Comparison of ENCODE assay signal across 28 cellular contexts in the genomic region with DNA sequence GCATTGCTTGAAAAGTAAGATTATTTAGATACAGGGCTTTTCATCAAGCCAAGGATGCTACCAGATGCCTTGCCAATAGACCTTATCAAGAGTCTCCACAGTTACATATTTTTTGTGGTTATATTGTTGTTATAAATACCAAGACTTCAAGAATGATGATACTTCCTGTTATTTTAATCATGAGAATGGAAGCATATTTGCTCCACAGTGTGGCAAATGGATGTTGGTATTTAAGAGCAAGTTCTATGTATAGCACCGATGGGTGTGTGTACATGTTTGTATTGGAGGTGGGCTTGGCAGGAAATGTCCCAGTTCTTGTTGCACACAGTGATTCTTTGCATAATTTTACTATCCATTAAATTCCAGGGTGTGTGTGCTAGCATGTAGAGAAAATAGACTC. TPM values are rescaled to one million over a fixed set of nuclear protein-coding genes. Genes with fewer than 3 reads are reported as not detected.
DNase-seq lines count a peak whose midpoint lies in the region; ATAC-seq and TF ChIP-seq lines count a peak whose summit lies in the region.
"Had no signal": no experiment of that assay in that cellular context is flagged by ENCODE, and none has a peak within 500 bp of the region (broad histone marks: within the 10 kb centered on the region; RNA-seq: fewer than 3 reads in every experiment).

No MANE protein-coding gene starts in this region.

- peaks cover 44% of the 10 kb centered on the region for H3K27me3 Mint-ChIP-seq in activated T-cell treated with anti-CD3 and anti-CD28 coated beads, Interleukin-2, amount 50 U/mL, for 24 hours

- POLR2A ChIA-PET in SK-N-SH (lab: Yijun Ruan, JAX) = no interaction called here

- DNase-seq in SK-N-SH = no peak
- DNase-seq in RWPE2 (ENCODE audit: low spot score) = no peak
- DNase-seq in fibroblast of pulmonary artery (ENCODE audit: low read depth) = peak; percentile 58
- no peak for DNase-seq in thoracic aorta (ENCODE audit: low spot score)
- no peak for DNase-seq in colonic mucosa
- DNase-seq in HAP-1 (ENCODE audit: low spot score in 2 of 2) = no peak
- DNase-seq in activated T-cell treated with anti-CD3 and anti-CD28 coated beads, Interleukin-2, amount 50 U/mL, for 24 hours = no peak
- DNase-seq: activated CD4-positive, alpha-beta memory T cell treated with anti-CD3 and anti-CD28 coated beads, Interleukin-2, amount 10 ng/mL, durations not matched to agents 7 days and 5 days; activated CD8-positive, alpha-beta memory T cell treated with anti-CD3 and anti-CD28 coated beads, Interleukin-2, amount 50 U/mL, for 48 hours; effector CD4-positive, alpha-beta T cell; head of caudate nucleus; kidney glomerular epithelial cell; NCI-H1048; NCI-H1694 treated with DMSO at 0.1 percent for 48 hours; NCI-H524 treated with DMSO at 0.1 percent for 48 hours; nephron progenitor cell; Peyer's patch; right lobe of liver; stimulated activated CD4-positive, alpha-beta T cell treated with anti-CD3 and anti-CD28 coated beads, Interleukin-15, amount 100 ng/mL, for 24 hours; stimulated activated naive CD4-positive, alpha-beta T cell had no signal

- 58% methylated on average over 1 of the region's 1 CpG for WGBS in SK-N-SH (ENCODE audit: low lambda C conversion rate)

- H3K4me2 ChIP-seq in SK-N-SH = peak overlapping the region; percentile 22; the same call in 1 of the 2 replicates

- in situ Hi-C loops in HAP-1 (cut with MboI; ENCODE audit: low sequenced_read_pairs) = no loop called here

- no peaks in the 10 kb centered on the region for H3K9me2 ChIP-seq in SK-N-SH

- H3K79me2 ChIP-seq in SK-N-SH (ENCODE audit: insufficient read depth) = no peaks in the 10 kb centered on the region

- TF ChIP-seq CTCF in SK-N-SH (IDR thresholded peaks at IDR 0.05) (no peak), RWPE2 (IDR thresholded peaks at IDR 0.05; ENCODE audit: poor library complexity, severe bottlenecking) (no peak), fibroblast of pulmonary artery (IDR thresholded peaks at IDR 0.05; ENCODE audit: low read length, missing control alignments) (no peak), thoracic aorta (IDR thresholded peaks at IDR 0.05) (no peak), colonic mucosa (IDR thresholded peaks at IDR 0.05) (no peak)

- peaks cover 6 to 33% of the 10 kb centered on the region in 2 experiments; a peak in 3 of 4 replicates for H3K4me1 ChIP-seq in SK-N-SH (ENCODE audit: control insufficient read depth in 1 of 2, insufficient read depth in 2 of 2, low read depth in 1 of 2, low read length in 1 of 2)
- peaks cover 16% of the 10 kb centered on the region for H3K4me1 ChIP-seq in RWPE2 (ENCODE audit: insufficient read depth, poor library complexity, severe bottlenecking)
- peaks cover 6 to 39% of the 10 kb centered on the region in 2 donors for H3K4me1 ChIP-seq in thoracic aorta (ENCODE audit: control insufficient read depth in 1 of 2, low read depth in 2 of 2)
- H3K4me1 ChIP-seq in colonic mucosa = no peaks in the 10 kb centered on the region
- peaks cover 3% of the 10 kb centered on the region for H3K4me1 ChIP-seq in HAP-1

- H3K36me3 ChIP-seq in SK-N-SH (replicated peaks in 1 of 2; ENCODE audit: control insufficient read depth in 1 of 2, insufficient read depth in 2 of 2, low read length in 1 of 2) (no peaks in the 10 kb centered on the region), RWPE2 (ENCODE audit: low read depth) (no peaks in the 10 kb centered on the region), thoracic aorta (no peaks in the 10 kb centered on the region), colonic mucosa (no peaks in the 10 kb centered on the region), HAP-1 (replicated peaks) (no peaks in the 10 kb centered on the region)
- H3K36me3 ChIP-seq: Peyer's patch, right lobe of liver, vagina had no signal

- no peak overlapping the region for H3K27ac Mint-ChIP-seq in activated T-cell treated with anti-CD3 and anti-CD28 coated beads, Interleukin-2, amount 50 U/mL, for 24 hours
- H3K27ac Mint-ChIP-seq: activated CD4-positive, alpha-beta memory T cell treated with anti-CD3 and anti-CD28 coated beads, Interleukin-2, amount 10 ng/mL, durations not matched to agents 7 days and 5 days; activated naive CD4-positive, alpha-beta T cell treated with anti-CD3 and anti-CD28 coated beads, Interleukin-2, amount 50 U/mL, for 72 hours; activated T-helper 2 cell treated with anti-CD3 and anti-CD28 coated beads, Interferon-gamma antibody, Interleukin-2, Interleukin-4, amounts not matched to agents 10 μg/mL and 5 μg/mL and 100 μg/mL, durations not matched to agents 14 hours and 24 hours and 36 hours; CD4-positive, alpha-beta memory T cell; nephron progenitor cell had no signal

- peaks cover 20% of the 10 kb centered on the region for H3K4me1 Mint-ChIP-seq in activated T-cell treated with anti-CD3 and anti-CD28 coated beads, Interleukin-2, amount 50 U/mL, for 24 hours (ENCODE audit: low read depth)

- intact Hi-C loops in colonic mucosa (cut with DNase I) = no loop called here

- H3K4me3 Mint-ChIP-seq in activated T-cell treated with anti-CD3 and anti-CD28 coated beads, Interleukin-2, amount 50 U/mL, for 24 hours = no peak overlapping the region
- H3K4me3 Mint-ChIP-seq: activated CD4-positive, alpha-beta memory T cell treated with anti-CD3 and anti-CD28 coated beads, Interleukin-2, amount 10 ng/mL, durations not matched to agents 7 days and 5 days; nephron progenitor cell had no signal

- H3K9ac ChIP-seq in SK-N-SH = no peak overlapping the region
- no peak overlapping the region for H3K9ac ChIP-seq in colonic mucosa (ENCODE audit: low read depth in 2 of 2, low read length in 2 of 2)

- no peaks in the 10 kb centered on the region for H3K9me3 ChIP-seq in SK-N-SH
- H3K9me3 ChIP-seq in RWPE2 (ENCODE audit: severe bottlenecking) = no peaks in the 10 kb centered on the region
- no peaks in the 10 kb centered on the region for H3K9me3 ChIP-seq in thoracic aorta
- H3K9me3 ChIP-seq in colonic mucosa = no peaks in the 10 kb centered on the region
- no peaks in the 10 kb centered on the region for H3K9me3 ChIP-seq in HAP-1
- H3K9me3 ChIP-seq: Peyer's patch, right lobe of liver, vagina had no signal

- no peak for TF ChIP-seq RAD21 in SK-N-SH (IDR thresholded peaks at IDR 0.05; ENCODE audit: low read length)

- no peak for ATAC-seq in SK-N-SH treated with all-trans-retinoic acid at 6 μM for 48 hours
- peak; percentile 21; the same call in 2 of the 3 replicates for ATAC-seq in RWPE2 (ENCODE audit: low read depth)
- ATAC-seq in thoracic aorta (ENCODE audit: insufficient number of reproducible peaks, low FRiP score, low read depth) = no peak
- ATAC-seq: activated naive CD4-positive, alpha-beta T cell treated with anti-CD3 and anti-CD28 coated beads, Interleukin-2, amount 50 U/mL, for 72 hours; right lobe of liver had no signal

- no peaks in the 10 kb centered on the region for H3K36me3 Mint-ChIP-seq in activated T-cell treated with anti-CD3 and anti-CD28 coated beads, Interleukin-2, amount 50 U/mL, for 24 hours (ENCODE audit: low read depth)
- H3K36me3 Mint-ChIP-seq: activated naive CD4-positive, alpha-beta T cell treated with anti-CD3 and anti-CD28 coated beads, Interleukin-2, amount 50 U/mL, for 72 hours; CD4-positive, alpha-beta memory T cell had no signal

- CTCF ChIA-PET in SK-N-SH (lab: Yijun Ruan, JAX) = interaction anchor here (5.5 kb wide), 1 partner anchor 29 kb away, joined by 45 read pairs; no protein-coding TSS in a partner anchor

- peak in 1 of 2 experiments; percentile 33; a peak in 1 of 4 replicates for TF ChIP-seq EP300 in SK-N-SH (IDR thresholded peaks at IDR 0.05; ENCODE audit: borderline replicate concordance in 1 of 2, low read depth in 1 of 2, low read length in 1 of 2)

- peaks cover 7% of the 10 kb centered on the region for H3K9me3 Mint-ChIP-seq in activated T-cell treated with anti-CD3 and anti-CD28 coated beads, Interleukin-2, amount 50 U/mL, for 24 hours
- H3K9me3 Mint-ChIP-seq: activated T-helper 2 cell treated with anti-CD3 and anti-CD28 coated beads, Interferon-gamma antibody, Interleukin-2, Interleukin-4, amounts not matched to agents 10 μg/mL and 5 μg/mL and 100 μg/mL, durations not matched to agents 14 hours and 24 hours and 36 hours; nephron progenitor cell had no signal

- H3K27ac ChIP-seq in SK-N-SH (ENCODE audit: low read depth in 2 of 2, low read length in 1 of 2) = peak overlapping the region in 1 of 2 experiments; percentile 65; a peak in 2 of 4 replicates
- H3K27ac ChIP-seq in RWPE2 (ENCODE audit: poor library complexity, severe bottlenecking) = peak overlapping the region; percentile 29
- peak overlapping the region; percentile 4 to 8 for H3K27ac ChIP-seq in thoracic aorta
- no peak overlapping the region for H3K27ac ChIP-seq in colonic mucosa
- H3K27ac ChIP-seq: 22Rv1, epithelial cell of prostate, Peyer's patch, right lobe of liver, vagina had no signal

- no peaks in the 10 kb centered on the region for H3K27me3 ChIP-seq in SK-N-SH (ENCODE audit: insufficient read depth)
- peaks cover 12% of the 10 kb centered on the region for H3K27me3 ChIP-seq in RWPE2 (ENCODE audit: insufficient read depth, poor library complexity, severe bottlenecking)
- H3K27me3 ChIP-seq in thoracic aorta (replicated peaks; ENCODE audit: insufficient read depth) = no peaks in the 10 kb centered on the region
- H3K27me3 ChIP-seq in colonic mucosa = no peaks in the 10 kb centered on the region
- peaks cover 6% of the 10 kb centered on the region; the same call in 1 of the 2 replicates for H3K27me3 ChIP-seq in HAP-1 (ENCODE audit: low read depth)
- H3K27me3 ChIP-seq: vagina had no signal

- peaks cover 36% of the 10 kb centered on the region for H3F3A ChIP-seq in SK-N-SH (replicated peaks; ENCODE audit: insufficient read depth)

- H2AFZ ChIP-seq in SK-N-SH (ENCODE audit: low read depth) = no peak overlapping the region

- no peak overlapping the region for H3K4me3 ChIP-seq in SK-N-SH (ENCODE audit: low read depth in 2 of 2, low read length in 1 of 2)
- H3K4me3 ChIP-seq in RWPE2 (ENCODE audit: severe bottlenecking) = no peak overlapping the region
- H3K4me3 ChIP-seq in fibroblast of pulmonary artery (replicated peaks; ENCODE audit: low read depth, low read length) = no peak overlapping the region
- no peak overlapping the region for H3K4me3 ChIP-seq in thoracic aorta
- H3K4me3 ChIP-seq in colonic mucosa = no peak overlapping the region
- no peak overlapping the region for H3K4me3 ChIP-seq in HAP-1
- H3K4me3 ChIP-seq: Peyer's patch, right lobe of liver, vagina had no signal

- no peaks in the 10 kb centered on the region for H4K20me1 ChIP-seq in SK-N-SH (ENCODE audit: insufficient read depth)

TF ChIP-seq in SK-N-SH, 30 proteins besides CTCF, POLR2A, EP300 and RAD21 (continues in another document):
- TF ChIP-seq TCF12 (IDR thresholded peaks at IDR 0.05) = peak; percentile 59
- TF ChIP-seq NRF1 (IDR thresholded peaks at IDR 0.05; ENCODE audit: low read depth, low read length) = no peak
- no peak for TF ChIP-seq YY1 (IDR thresholded peaks at IDR 0.05; ENCODE audit: low read depth)

TF ChIP-seq in SK-N-SH treated with all-trans-retinoic acid at 6 μM for 48 hours, 23 proteins besides CTCF, POLR2A, EP300 and RAD21 (continues in another document):
- no peak for TF ChIP-seq ZFP3 (CRISPR knock-in tag; IDR thresholded peaks at IDR 0.05)
- TF ChIP-seq PPARA (CRISPR knock-in tag; IDR thresholded peaks at IDR 0.05; ENCODE audit: borderline replicate concordance) = no peak
- no peak for TF ChIP-seq ZNF70 (CRISPR knock-in tag; IDR thresholded peaks at IDR 0.05)

RNA-seq across cellular contexts. Expression of a gene that starts 4.4 kb away (rescaled TPM):
- 15.9 and 22.7 TPM in 2 replicates for polyA plus RNA-seq in SK-N-SH (2012; rRNA removed)
- 19.8 and 21.6 TPM in 2 replicates for polyA plus RNA-seq in SK-N-SH (2012; cell fraction: cytosol; rRNA removed)
- 36.1 and 46.6 TPM in 2 replicates for polyA plus RNA-seq in SK-N-SH (2012; cell fraction: nucleus; rRNA removed)
- total RNA-seq in thoracic aorta (10 to 100 TPM; 21.0 to 33.3 TPM), colonic mucosa (10 to 100 TPM; 18.8 to 28.7 TPM)
- total RNA-seq: activated naive CD4-positive, alpha-beta T cell treated with anti-CD3 and anti-CD28 coated beads, Interleukin-2, amount 50 U/mL, for 72 hours; CD4-positive, alpha-beta memory T cell; G401 had no signal
